In genomic region chr20:20454850-20455627, GRCh38 we compare ENCODE assay signal across 20 cellular contexts.
DNase-seq lines count a peak whose midpoint lies in the region; ATAC-seq lines count a peak whose summit lies in the region.
"Had no signal": no experiment of that assay in that cellular context is flagged by ENCODE, and none has a peak within 500 bp of the region (broad histone marks: within the 10 kb centered on the region; RNA-seq: fewer than 3 reads in every experiment).

No MANE protein-coding gene starts in this region.

- H3K36me3 Mint-ChIP-seq in activated T-cell treated with anti-CD3 and anti-CD28 coated beads, Interleukin-2, amount 50 U/mL, for 72 hours (ENCODE audit: insufficient read depth in 2 of 2): peaks cover 3 to 9% of the 10 kb centered on the region in 2 donors
- H3K36me3 Mint-ChIP-seq in activated T-cell treated with anti-CD3 and anti-CD28 coated beads, Interleukin-2, amount 50 U/mL, for 4 hours (ENCODE audit: insufficient read depth): peaks cover 20% of the 10 kb centered on the region

- H3K4me1 Mint-ChIP-seq in activated T-cell treated with anti-CD3 and anti-CD28 coated beads, Interleukin-2, amount 50 U/mL, for 72 hours (ENCODE audit: low read depth): peaks cover 68% of the 10 kb centered on the region
- H3K4me1 Mint-ChIP-seq in activated T-cell treated with anti-CD3 and anti-CD28 coated beads, Interleukin-2, amount 50 U/mL, for 4 hours (ENCODE audit: low read depth): peaks cover 26% of the 10 kb centered on the region

- intact Hi-C loops in left ventricle myocardium superior (cut with micrococcal nuclease): no loop called here

- ATAC-seq in activated T-cell treated with anti-CD3 and anti-CD28 coated beads, Interleukin-2, amount 50 U/mL, for 72 hours (replicated peaks in 1 of 2): no peak
- no peak for ATAC-seq in activated T-cell treated with anti-CD3 and anti-CD28 coated beads, Interleukin-2, amount 50 U/mL, for 4 hours
- peak; percentile 64 for ATAC-seq in left ventricle myocardium superior
- ATAC-seq in GM21528 (IDR thresholded peaks at IDR 0.05; ENCODE audit: low FRiP score, unreplicated experiment): no peak

- no peak for DNase-seq in activated T-cell treated with anti-CD3 and anti-CD28 coated beads, Interleukin-2, amount 50 U/mL, for 72 hours
- DNase-seq in activated T-cell treated with anti-CD3 and anti-CD28 coated beads, Interleukin-2, amount 50 U/mL, for 4 hours: no peak
- DNase-seq in NCI-H1694 treated with DMSO at 0.1 percent for 48 hours (lab: John Stamatoyannopoulos, UW): peak; percentile 22
- peak; percentile 63 to 80 for DNase-seq in SHP77 (lab: John Stamatoyannopoulos, UW)
- DNase-seq in left ventricle myocardium superior: no peak
- no peak for DNase-seq in NCI-H146 (lab: John Stamatoyannopoulos, UW)
- no peak for DNase-seq in SIG-M5 (lab: John Stamatoyannopoulos, UW)
- DNase-seq: activated CD4-positive, alpha-beta T cell treated with anti-CD3 and anti-CD28 coated beads for 48 hours; activated gamma-delta T cell treated with Interleukin-2 at 50 U/mL for 16 hours; brain microvascular endothelial cell; C1 segment of cervical spinal cord; naive B cell; NCI-H1105 treated with DMSO at 0.1 percent for 48 hours; NCI-H226; nucleus accumbens; RPMI8226; stimulated activated CD4-positive, alpha-beta T cell treated with anti-CD3 and anti-CD28 coated beads, Interleukin-4, amount 100 ng/mL, for 24 hours; stimulated activated naive CD4-positive, alpha-beta T cell treated with Interleukin-2 at 50 U/mL for 16 hours; thyroid gland had no signal

- peak overlapping the region; percentile 14 to 17 for H3K4me3 Mint-ChIP-seq in activated T-cell treated with anti-CD3 and anti-CD28 coated beads, Interleukin-2, amount 50 U/mL, for 72 hours
- no peak overlapping the region for H3K4me3 Mint-ChIP-seq in activated T-cell treated with anti-CD3 and anti-CD28 coated beads, Interleukin-2, amount 50 U/mL, for 4 hours

- no peaks in the 10 kb centered on the region for H3K9me3 Mint-ChIP-seq in activated T-cell treated with anti-CD3 and anti-CD28 coated beads, Interleukin-2, amount 50 U/mL, for 72 hours
- no peaks in the 10 kb centered on the region for H3K9me3 Mint-ChIP-seq in activated T-cell treated with anti-CD3 and anti-CD28 coated beads, Interleukin-2, amount 50 U/mL, for 4 hours
- H3K9me3 Mint-ChIP-seq: naive B cell had no signal

- H3K27ac Mint-ChIP-seq in activated T-cell treated with anti-CD3 and anti-CD28 coated beads, Interleukin-2, amount 50 U/mL, for 72 hours: no peak overlapping the region
- H3K27ac Mint-ChIP-seq: naive B cell had no signal

- H3K27me3 Mint-ChIP-seq in activated T-cell treated with anti-CD3 and anti-CD28 coated beads, Interleukin-2, amount 50 U/mL, for 72 hours (ENCODE audit: low read depth): no peaks in the 10 kb centered on the region
- H3K27me3 Mint-ChIP-seq in activated T-cell treated with anti-CD3 and anti-CD28 coated beads, Interleukin-2, amount 50 U/mL, for 4 hours (ENCODE audit: low read depth): no peaks in the 10 kb centered on the region
- H3K27me3 Mint-ChIP-seq: naive B cell had no signal

Comparison
In these comparisons a context has a peak if more than half of its experiments do, and no peak if none do; other contexts are left out.
1. DNase-seq: peak in NCI-H1694 treated with DMSO at 0.1 percent for 48 hours (single experiment) and SHP77 (2 of 2); none in activated T-cell treated with anti-CD3 and anti-CD28 coated beads, Interleukin-2, amount 50 U/mL, for 72 hours (0 of 2), activated T-cell treated with anti-CD3 and anti-CD28 coated beads, Interleukin-2, amount 50 U/mL, for 4 hours (single experiment), left ventricle myocardium superior (single experiment), NCI-H146 (single experiment) and SIG-M5 (single experiment).